ENCODE assay signal across 1 cellular context in the genomic region with DNA sequence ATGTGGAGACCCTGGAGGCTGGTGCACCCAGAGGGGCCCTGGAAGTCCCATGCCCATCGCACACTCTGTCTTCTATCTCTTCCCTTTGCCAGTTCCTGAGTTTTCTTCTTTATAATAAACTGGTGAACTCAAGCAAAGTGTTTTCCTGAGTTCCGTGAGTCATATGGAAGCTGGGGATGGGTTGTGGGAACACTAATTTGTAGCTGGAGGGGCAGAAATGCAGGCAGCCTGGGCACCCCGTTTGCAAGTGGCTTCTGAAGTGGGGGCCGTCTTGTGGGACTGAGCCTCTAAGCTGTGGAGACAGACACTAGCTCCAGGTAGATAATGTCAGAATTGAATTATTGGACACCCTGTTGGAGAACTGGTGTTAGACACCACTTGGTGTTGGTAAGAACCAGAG.
TF ChIP-seq lines count a peak whose summit lies in the region.

No MANE protein-coding gene starts in this region.

TF ChIP-seq in A549, 52 proteins besides CTCF, POLR2A, EP300 and RAD21 (continued from another document):
- TF ChIP-seq SREBF2 (IDR thresholded peaks at IDR 0.05) (no peak), REST (IDR thresholded peaks at IDR 0.05) (no peak), CHD2 (IDR thresholded peaks at IDR 0.05; ENCODE audit: low read length, partially characterized antibody) (no peak), HDAC2 (IDR thresholded peaks at IDR 0.05) (no peak), SMC3 (IDR thresholded peaks at IDR 0.05) (no peak), GATA3 (IDR thresholded peaks at IDR 0.05; ENCODE audit: borderline replicate concordance) (no peak), CBX8 (IDR thresholded peaks at IDR 0.05) (no peak), CHD4 (IDR thresholded peaks at IDR 0.05; ENCODE audit: borderline replicate concordance) (no peak), FOXS1 (CRISPR knock-in tag; IDR thresholded peaks at IDR 0.05) (no peak)
